12 cellular contexts compared by ENCODE assay signal in genomic region chr1:23473037-23473800, GRCh38. TPM values are rescaled to one million over a fixed set of nuclear protein-coding genes. Genes with fewer than 3 reads are reported as not detected.
DNase-seq lines count a peak whose midpoint lies in the region; ATAC-seq and TF ChIP-seq lines count a peak whose summit lies in the region.
"Had no signal": no experiment of that assay in that cellular context is flagged by ENCODE, and none has a peak within 500 bp of the region (broad histone marks: within the 10 kb centered on the region; RNA-seq: fewer than 3 reads in every experiment).

No MANE protein-coding gene starts in this region.

- TF ChIP-seq CTCF in KMS-11 (conservative IDR thresholded peaks at IDR 0.05; ENCODE audit: low read depth, low read length) (no peak), astrocyte of the spinal cord (IDR thresholded peaks at IDR 0.05; ENCODE audit: low read depth, low read length) (no peak)

- no peak overlapping the region for H3K4me2 ChIP-seq in KMS-11

- no peaks in the 10 kb centered on the region for H4K20me1 ChIP-seq in KMS-11 (ENCODE audit: insufficient read depth)

- no peaks in the 10 kb centered on the region for H3K79me2 ChIP-seq in KMS-11 (ENCODE audit: insufficient read depth, low read depth)

- H3K4me3 ChIP-seq in KMS-11 (IDR thresholded peaks at IDR 0.05; ENCODE audit: insufficient read depth, low read depth, low read length) = no peak overlapping the region
- H3K4me3 ChIP-seq in astrocyte of the spinal cord (ENCODE audit: low read depth, low read length) = no peak overlapping the region
- H3K4me3 ChIP-seq in skeletal muscle tissue (ENCODE audit: low read length in 3 of 3) = no peak overlapping the region
- H3K4me3 ChIP-seq: coronary artery had no signal

- no peaks in the 10 kb centered on the region for H3K9me3 ChIP-seq in skeletal muscle tissue (ENCODE audit: control insufficient read depth in 3 of 3, low read length in 3 of 3)

- in situ Hi-C loops in astrocyte of the spinal cord (cut with HindIII; ENCODE audit: low sequenced_read_pairs) = no loop called here

- H2AFZ ChIP-seq in KMS-11 (ENCODE audit: low read depth) = no peak overlapping the region

- no peak for ATAC-seq in GM19351 (IDR thresholded peaks at IDR 0.05; ENCODE audit: unreplicated experiment)
- ATAC-seq in HG02571 (IDR thresholded peaks at IDR 0.05; ENCODE audit: unreplicated experiment) = no peak
- ATAC-seq: activated CD8-positive, alpha-beta T cell treated with anti-CD3 and anti-CD28 coated beads for 36 hours had no signal

- peak; percentile 32 for DNase-seq in astrocyte of the spinal cord (ENCODE audit: low read depth, low spot score)
- DNase-seq in iris pigment epithelial cell (ENCODE audit: low read depth) = peak; percentile 47
- DNase-seq in NCI-H2171 (lab: John Stamatoyannopoulos, UW) = no peak
- no peak for DNase-seq in NCI-H2029 (lab: John Stamatoyannopoulos, UW)
- DNase-seq: activated CD8-positive, alpha-beta T cell treated with anti-CD3 and anti-CD28 coated beads for 36 hours; T-helper 2 cell had no signal

- H3K9ac ChIP-seq in KMS-11 (no peak overlapping the region), skeletal muscle tissue (ENCODE audit: low read depth in 1 of 3, low read length in 3 of 3) (peak overlapping the region in 1 of 3 donors; percentile 46)

- H3K27ac ChIP-seq in KMS-11 (peak overlapping the region; percentile 38; the same call in 1 of the 2 replicates), skeletal muscle tissue (ENCODE audit: low read depth, low read length) (peak overlapping the region; percentile 37)

- no peaks in the 10 kb centered on the region for H3K36me3 ChIP-seq in KMS-11 (ENCODE audit: insufficient read depth)
- no peaks in the 10 kb centered on the region for H3K36me3 ChIP-seq in skeletal muscle tissue (ENCODE audit: control insufficient read depth in 3 of 3, insufficient read depth in 3 of 3, low read length in 3 of 3)

- H3K27me3 ChIP-seq in KMS-11 (ENCODE audit: insufficient read depth, low read depth) (no peaks in the 10 kb centered on the region), skeletal muscle tissue (ENCODE audit: control insufficient read depth in 3 of 3, insufficient read depth in 3 of 3, low read length in 3 of 3) (no peaks in the 10 kb centered on the region)

- peaks cover 16% of the 10 kb centered on the region for H3K4me1 ChIP-seq in KMS-11 (ENCODE audit: low read depth, poor library complexity, severe bottlenecking)
- H3K4me1 ChIP-seq in skeletal muscle tissue (ENCODE audit: control insufficient read depth in 3 of 3, insufficient read depth in 3 of 3, low read length in 3 of 3) = peaks cover 50 to 58% (median 56%) of the 10 kb centered on the region in 3 donors

RNA-seq across cellular contexts. Expression of gene ASAP3, which starts 10.8 kb away (rescaled TPM):
- 45.9 TPM for total RNA-seq in skeletal muscle tissue

RNA-seq across cellular contexts. Expression of gene TCEA3, which starts 48.7 kb away (rescaled TPM):
- 314 TPM for total RNA-seq in skeletal muscle tissue
- total RNA-seq: OCI-LY7 had no signal

RNA-seq across cellular contexts. Expression of gene E2F2, which starts 57.8 kb away (rescaled TPM):
- 5.7 TPM for total RNA-seq in skeletal muscle tissue

Comparison
In these comparisons a context has a peak if more than half of its experiments do, and no peak if none do; other contexts are left out.
1. DNase-seq: peak in astrocyte of the spinal cord (single experiment) and iris pigment epithelial cell (single experiment); none in NCI-H2171 (single experiment) and NCI-H2029 (single experiment).